In genomic region chr13:104577029-104577820, GRCh38 we compare ENCODE assay signal across 20 cellular contexts.
DNase-seq lines count a peak whose midpoint lies in the region; ATAC-seq and TF ChIP-seq lines count a peak whose summit lies in the region.
"Had no signal": no experiment of that assay in that cellular context is flagged by ENCODE, and none has a peak within 500 bp of the region (broad histone marks: within the 10 kb centered on the region; RNA-seq: fewer than 3 reads in every experiment).

No MANE protein-coding gene starts in this region.

- no peaks in the 10 kb centered on the region for H3K4me1 Mint-ChIP-seq in activated CD8-positive, alpha-beta T cell treated with anti-CD3 and anti-CD28 coated beads for 36 hours (ENCODE audit: low read depth)
- H3K4me1 Mint-ChIP-seq in activated CD8-positive, alpha-beta T cell treated with anti-CD3 and anti-CD28 coated beads, Interleukin-2, amount 10 ng/mL, durations not matched to agents 7 days and 5 days (ENCODE audit: low read depth): no peaks in the 10 kb centered on the region
- H3K4me1 Mint-ChIP-seq: B cell, GM23338 had no signal

- no peaks in the 10 kb centered on the region for H3K27me3 Mint-ChIP-seq in activated CD8-positive, alpha-beta T cell treated with anti-CD3 and anti-CD28 coated beads for 36 hours
- H3K27me3 Mint-ChIP-seq in activated CD8-positive, alpha-beta T cell treated with anti-CD3 and anti-CD28 coated beads, Interleukin-2, amount 10 ng/mL, durations not matched to agents 7 days and 5 days (ENCODE audit: low read depth): no peaks in the 10 kb centered on the region
- H3K27me3 Mint-ChIP-seq: B cell had no signal

- no peaks in the 10 kb centered on the region for H3K9me3 Mint-ChIP-seq in activated CD8-positive, alpha-beta T cell treated with anti-CD3 and anti-CD28 coated beads for 36 hours
- H3K9me3 Mint-ChIP-seq in activated CD8-positive, alpha-beta T cell treated with anti-CD3 and anti-CD28 coated beads, Interleukin-2, amount 10 ng/mL, durations not matched to agents 7 days and 5 days (ENCODE audit: insufficient read depth): no peaks in the 10 kb centered on the region

- H3K27me3 ChIP-seq in A673 (replicated peaks; ENCODE audit: insufficient read depth, low read depth, low read length, poor library complexity): no peaks in the 10 kb centered on the region

- no peak for TF ChIP-seq CTCF in activated CD8-positive, alpha-beta T cell treated with anti-CD3 and anti-CD28 coated beads for 36 hours (IDR thresholded peaks at IDR 0.05)
- TF ChIP-seq CTCF in fibroblast of the aortic adventitia (IDR thresholded peaks at IDR 0.05; ENCODE audit: insufficient read depth, low read length): no peak
- TF ChIP-seq CTCF in A673 (conservative IDR thresholded peaks at IDR 0.05; ENCODE audit: low read depth, low read length): no peak

- intact Hi-C loops in activated CD8-positive, alpha-beta T cell treated with anti-CD3 and anti-CD28 coated beads for 36 hours (cut with micrococcal nuclease): no loop called here
- intact Hi-C loops in A673 (cut with micrococcal nuclease; ENCODE audit: unreplicated experiment): no loop called here

- no peak overlapping the region for H3K4me3 Mint-ChIP-seq in activated CD8-positive, alpha-beta T cell treated with anti-CD3 and anti-CD28 coated beads for 36 hours
- H3K4me3 Mint-ChIP-seq in activated CD8-positive, alpha-beta T cell treated with anti-CD3 and anti-CD28 coated beads, Interleukin-2, amount 10 ng/mL, durations not matched to agents 7 days and 5 days: no peak overlapping the region
- H3K4me3 Mint-ChIP-seq: B cell, GM23338 had no signal

- DNase-seq in activated CD8-positive, alpha-beta T cell treated with anti-CD3 and anti-CD28 coated beads for 36 hours: no peak
- no peak for DNase-seq in activated CD8-positive, alpha-beta T cell treated with anti-CD3 and anti-CD28 coated beads, Interleukin-2, amount 10 ng/mL, durations not matched to agents 7 days and 5 days
- DNase-seq in amniotic epithelial cell (ENCODE audit: low read depth) (peak; percentile 86), fibroblast of the aortic adventitia (ENCODE audit: low read depth) (peak; percentile 24), A673 (ENCODE audit: low spot score) (no peak), Kasumi-1 (lab: John Stamatoyannopoulos, UW) (no peak)
- DNase-seq in stimulated activated CD4-positive, alpha-beta T cell treated with anti-CD3 and anti-CD28 coated beads, Interleukin-4, amount 100 ng/mL, for 4 hours: no peak
- no peak for DNase-seq in activated naive CD4-positive, alpha-beta T cell treated with Interleukin-2 at 50 U/mL for 16 hours
- DNase-seq: 8988T, DMS 273 treated with DMSO at 0.1 percent for 48 hours, DND-41, HCEC 1CT, MV-4-11, NCI-H1417, NCI-H187, NCI-H2227 treated with DMSO at 0.1 percent for 48 hours, NCI-H524 treated with DMSO at 0.1 percent for 48 hours had no signal

- no peaks in the 10 kb centered on the region for H3K36me3 Mint-ChIP-seq in activated CD8-positive, alpha-beta T cell treated with anti-CD3 and anti-CD28 coated beads for 36 hours (ENCODE audit: low read depth)
- no peaks in the 10 kb centered on the region for H3K36me3 Mint-ChIP-seq in activated CD8-positive, alpha-beta T cell treated with anti-CD3 and anti-CD28 coated beads, Interleukin-2, amount 10 ng/mL, durations not matched to agents 7 days and 5 days (ENCODE audit: low read depth)

- CTCF ChIA-PET in activated CD8-positive, alpha-beta T cell treated with anti-CD3 and anti-CD28 coated beads for 36 hours (lab: Charles Lee): no interaction called here
- CTCF ChIA-PET in activated CD8-positive, alpha-beta T cell treated with anti-CD3 and anti-CD28 coated beads, Interleukin-2, amount 10 ng/mL, durations not matched to agents 7 days and 5 days (lab: Charles Lee): no interaction called here
- CTCF ChIA-PET in A673 (lab: Charles Lee): no interaction called here

- H3K4me1 ChIP-seq in A673 (ENCODE audit: insufficient read depth, low read length, poor library complexity, severe bottlenecking): no peaks in the 10 kb centered on the region

- POLR2A ChIA-PET in activated CD8-positive, alpha-beta T cell treated with anti-CD3 and anti-CD28 coated beads for 36 hours (lab: Charles Lee): no interaction called here
- POLR2A ChIA-PET in activated CD8-positive, alpha-beta T cell treated with anti-CD3 and anti-CD28 coated beads, Interleukin-2, amount 10 ng/mL, durations not matched to agents 7 days and 5 days (lab: Charles Lee): no interaction called here
- POLR2A ChIA-PET in A673 (lab: Charles Lee; ENCODE audit: low non-redundant PET): no interaction called here

- no peaks in the 10 kb centered on the region for H3K9me3 ChIP-seq in A673 (ENCODE audit: low read depth, low read length, poor library complexity, severe bottlenecking)

- no TSS peak for BruUV-seq in A673 (replicated peaks; lab: Mats Ljungman, UMichigan)

- H3K36me3 ChIP-seq in A673 (ENCODE audit: insufficient read depth, low read length, poor library complexity, severe bottlenecking): no peaks in the 10 kb centered on the region

- ATAC-seq in activated CD8-positive, alpha-beta T cell treated with anti-CD3 and anti-CD28 coated beads for 36 hours: peak; percentile 34
- no peak for ATAC-seq in activated CD8-positive, alpha-beta T cell treated with anti-CD3 and anti-CD28 coated beads, Interleukin-2, amount 10 ng/mL, durations not matched to agents 7 days and 5 days
- ATAC-seq: GM23338, K562 had no signal

- H3K27ac Mint-ChIP-seq in activated CD8-positive, alpha-beta T cell treated with anti-CD3 and anti-CD28 coated beads for 36 hours: no peak overlapping the region
- no peak overlapping the region for H3K27ac Mint-ChIP-seq in activated CD8-positive, alpha-beta T cell treated with anti-CD3 and anti-CD28 coated beads, Interleukin-2, amount 10 ng/mL, durations not matched to agents 7 days and 5 days
- H3K27ac Mint-ChIP-seq: B cell, GM23338 had no signal

- H3K27ac ChIP-seq in A673 (ENCODE audit: low read depth, low read length, poor library complexity, severe bottlenecking): no peak overlapping the region

- no peak overlapping the region for H3K4me3 ChIP-seq in fibroblast of the aortic adventitia (ENCODE audit: low read depth, low read length)
- H3K4me3 ChIP-seq in A673 (ENCODE audit: low read depth, low read length, poor library complexity, severe bottlenecking): no peak overlapping the region
- H3K4me3 ChIP-seq: GM23338, K562 had no signal

Comparison
In these comparisons a context has a peak if more than half of its experiments do, and no peak if none do; other contexts are left out.
1. DNase-seq: peak in amniotic epithelial cell (single experiment) and fibroblast of the aortic adventitia (single experiment); none in activated CD8-positive, alpha-beta T cell treated with anti-CD3 and anti-CD28 coated beads for 36 hours (single experiment), activated CD8-positive, alpha-beta T cell treated with anti-CD3 and anti-CD28 coated beads, Interleukin-2, amount 10 ng/mL, durations not matched to agents 7 days and 5 days (single experiment), A673 (single experiment), stimulated activated CD4-positive, alpha-beta T cell treated with anti-CD3 and anti-CD28 coated beads, Interleukin-4, amount 100 ng/mL, for 4 hours (0 of 2), Kasumi-1 (0 of 2) and activated naive CD4-positive, alpha-beta T cell treated with Interleukin-2 at 50 U/mL for 16 hours (single experiment).